Comparison of ENCODE assay signal across 8 cellular contexts in genomic region chr1:1426961-1427934, GRCh38. TPM values are rescaled to one million over a fixed set of nuclear protein-coding genes. Genes with fewer than 3 reads are reported as not detected.
A peak's percentile ranks its signal among the peaks of the same experiment; 100 is the strongest.
DNase-seq lines count a peak whose midpoint lies in the region; FAIRE-seq and TF ChIP-seq lines count a peak whose summit lies in the region.
"Had no signal": no experiment of that assay in that cellular context is flagged by ENCODE, and none has a peak within 500 bp of the region (broad histone marks: within the 10 kb centered on the region; RNA-seq: fewer than 3 reads in every experiment).

No MANE protein-coding gene starts in this region.

- CTCF ChIA-PET in RWPE1 (lab: Yijun Ruan, JAX) = no interaction called here

- H3K27ac ChIP-seq in RWPE1 (peak overlapping the region; percentile 75; the same call in 1 of the 2 replicates), left ventricle myocardium inferior (replicated peaks) (peak overlapping the region; percentile 66), skin epidermis (peak overlapping the region in 11 of 21 experiments; percentile 22 to 81 (median 69))

- H3K9me3 ChIP-seq in left ventricle myocardium inferior (replicated peaks) = no peaks in the 10 kb centered on the region

- intact Hi-C loops in left ventricle myocardium inferior (cut with micrococcal nuclease) = no loop called here

- TF ChIP-seq CTCF in GM20000 (IDR thresholded peaks at IDR 0.05; ENCODE audit: extremely low read depth, missing control alignments) (no peak), RWPE1 (conservative IDR thresholded peaks at IDR 0.05; ENCODE audit: low read depth) (no peak), left ventricle myocardium inferior (IDR thresholded peaks at IDR 0.05; ENCODE audit: borderline replicate concordance) (no peak)

- H3K4me3 ChIP-seq in left ventricle myocardium inferior (peak overlapping the region; percentile 66), skin epidermis (peak overlapping the region; percentile 12 to 47 (median 33))

- FAIRE-seq in H54 (lab: Jason Lieb, UNC) = no peak

- POLR2A ChIA-PET in RWPE1 (lab: Yijun Ruan, JAX; ENCODE audit: low non-redundant PET) = no interaction called here

- peaks cover 42% of the 10 kb centered on the region for H3K4me1 ChIP-seq in left ventricle myocardium inferior

- H3K36me3 ChIP-seq in left ventricle myocardium inferior = no peaks in the 10 kb centered on the region

- DNase-seq in GM20000 (ENCODE audit: low spot score) = peak; percentile 68
- no peak for DNase-seq in RWPE1 (ENCODE audit: low spot score)
- DNase-seq in left ventricle myocardium inferior = no peak
- no peak for DNase-seq in stimulated activated CD4-positive, alpha-beta T cell treated with anti-CD3 and anti-CD28 coated beads, Interleukin-1b, Interleukin-23, amount 100 ng/mL, for 48 hours
- DNase-seq in COR-L47 (lab: John Stamatoyannopoulos, UW) = no peak
- no peak for DNase-seq in H54 (ENCODE audit: insufficient read length, low spot score)

- TF ChIP-seq POLR2A in H54 (IDR thresholded peaks at IDR 0.05; ENCODE audit: low read depth, low read length) = no peak

- H3K27me3 ChIP-seq in left ventricle myocardium inferior (ENCODE audit: low read depth) = peaks cover 27% of the 10 kb centered on the region

RNA-seq across cellular contexts. Expression of gene ANKRD65, which starts 6.2 kb away (rescaled TPM):
- 1.7 TPM for total RNA-seq in left ventricle myocardium inferior

RNA-seq across cellular contexts. Expression of gene VWA1, which starts 8.2 kb away (rescaled TPM):
- total RNA-seq in left ventricle myocardium inferior = 13.7 TPM

RNA-seq across cellular contexts. Expression of gene MRPL20, which starts 20.2 kb away (rescaled TPM):
- total RNA-seq in left ventricle myocardium inferior = 135 TPM

RNA-seq across cellular contexts. Expression of gene ATAD3C, which starts 22.2 kb away (rescaled TPM):
- total RNA-seq in left ventricle myocardium inferior = 2.8 TPM
- total RNA-seq: skeletal muscle tissue had no signal

RNA-seq across cellular contexts. Expression of gene CCNL2, which starts 28.1 kb away (rescaled TPM):
- total RNA-seq in left ventricle myocardium inferior = 46.1 TPM
